13 cellular contexts compared by ENCODE assay signal in the genomic region with DNA sequence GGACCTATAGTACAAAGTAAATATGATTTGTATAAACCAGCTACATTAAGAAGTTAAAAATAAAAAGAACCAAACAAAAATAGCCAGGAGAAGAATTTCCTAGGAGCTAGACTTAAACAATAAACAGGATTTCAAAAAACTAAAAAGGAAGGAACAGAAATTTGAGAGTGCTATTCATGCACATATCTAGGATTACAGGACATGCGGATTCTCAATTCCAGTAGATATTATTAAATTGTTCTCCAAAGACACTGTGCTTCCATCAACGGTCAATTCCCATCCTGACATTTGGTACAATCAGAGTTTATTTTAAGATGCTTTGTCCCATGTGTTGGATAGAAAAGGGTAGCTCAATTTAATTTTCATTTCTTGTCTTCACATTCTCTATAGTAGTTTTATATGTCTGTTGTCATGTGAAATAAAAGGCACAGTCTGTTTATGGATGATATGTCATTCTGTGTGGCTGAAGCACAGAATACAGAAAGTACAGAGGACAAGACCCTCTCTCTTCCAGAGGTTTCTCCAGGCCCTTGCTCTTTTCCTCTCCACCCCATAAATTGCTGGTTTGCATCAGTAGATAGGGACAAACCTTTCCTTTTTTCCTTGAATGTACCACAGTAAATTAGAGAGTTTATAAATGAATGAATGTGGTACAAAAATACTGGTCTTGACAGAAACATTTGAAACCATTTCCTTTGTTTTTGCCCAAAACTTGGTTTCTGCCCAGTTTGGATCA. TPM values are rescaled to one million over a fixed set of nuclear protein-coding genes. Genes with fewer than 3 reads are reported as not detected.
A peak's percentile ranks its signal among the peaks of the same experiment; 100 is the strongest.
DNase-seq lines count a peak whose midpoint lies in the region; ATAC-seq, FAIRE-seq and TF ChIP-seq lines count a peak whose summit lies in the region.
"Had no signal": no experiment of that assay in that cellular context is flagged by ENCODE, and none has a peak within 500 bp of the region (broad histone marks: within the 10 kb centered on the region; RNA-seq: fewer than 3 reads in every experiment).

No MANE protein-coding gene starts in this region.

- peak overlapping the region; percentile 98 for H3K27ac ChIP-seq in left ventricle myocardium inferior (replicated peaks)
- H3K27ac ChIP-seq in esophagus squamous epithelium, result peak overlapping the region; percentile 68 to 96 (median 86)
- peak overlapping the region in 3 of 4 donors; percentile 40 to 98 (median 97) for H3K27ac ChIP-seq in pancreas
- H3K27ac ChIP-seq in vagina, result peak overlapping the region; percentile 95
- no peak overlapping the region for H3K27ac ChIP-seq in suprapubic skin

- intact Hi-C loops in left ventricle myocardium inferior (cut with micrococcal nuclease) (no loop called here), cardiac septum (cut with DNase I) (no loop called here), esophagus squamous epithelium (cut with DNase I) (no loop called here), pancreas (cut with DNase I) (no loop called here), vagina (cut with DNase I) (no loop called here)

- no peak for TF ChIP-seq CTCF in left ventricle myocardium inferior (IDR thresholded peaks at IDR 0.05; ENCODE audit: borderline replicate concordance)
- no peak for TF ChIP-seq CTCF in esophagus squamous epithelium (IDR thresholded peaks at IDR 0.05)
- TF ChIP-seq CTCF in pancreas (IDR thresholded peaks at IDR 0.05), result no peak
- no peak for TF ChIP-seq CTCF in vagina (IDR thresholded peaks at IDR 0.05)
- no peak for TF ChIP-seq CTCF in suprapubic skin (IDR thresholded peaks at IDR 0.05)

- H3K4me3 ChIP-seq in left ventricle myocardium inferior (peak overlapping the region; percentile 88), esophagus squamous epithelium (peak overlapping the region in 3 of 4 donors; percentile 1 to 91 (median 19)), pancreas (peak overlapping the region in 1 of 4 donors; percentile 78), vagina (peak overlapping the region in 1 of 2 donors; percentile 12), suprapubic skin (no peak overlapping the region)

- ATAC-seq in pancreas (no peak), GM21576 (IDR thresholded peaks at IDR 0.05; ENCODE audit: unreplicated experiment) (no peak)
- ATAC-seq: activated T-helper 17 cell treated with anti-CD3 and anti-CD28 coated beads, Interleukin-2, amount 50 U/mL, for 72 hours had no signal

- DNase-seq in left ventricle myocardium inferior (no peak), cardiac septum (ENCODE audit: low spot score) (no peak), esophagus squamous epithelium (lab: John Stamatoyannopoulos, UW) (no peak), pancreas (no peak), vagina (ENCODE audit: extremely low spot score in 2 of 2) (no peak), suprapubic skin (ENCODE audit: low spot score in 2 of 2) (no peak)
- no peak for DNase-seq in activated naive CD4-positive, alpha-beta T cell treated with Interleukin-2 at 50 U/mL for 16 hours
- DNase-seq: activated CD4-positive, CD25-positive, alpha-beta regulatory T cell treated with anti-CD3 and anti-CD28 coated beads, Interleukin-2, amount 50 U/mL, for 72 hours; DMS79 treated with DMSO at 0.1 percent for 48 hours; NCI-H1105 had no signal

- H3K36me3 ChIP-seq in left ventricle myocardium inferior (no peaks in the 10 kb centered on the region), esophagus squamous epithelium (no peaks in the 10 kb centered on the region), pancreas (no peaks in the 10 kb centered on the region), vagina (no peaks in the 10 kb centered on the region), suprapubic skin (no peaks in the 10 kb centered on the region)

- FAIRE-seq in pancreas (lab: Jason Lieb, UNC), result no peak
- FAIRE-seq: H1 had no signal

- H3K27me3 ChIP-seq in left ventricle myocardium inferior (ENCODE audit: low read depth) (no peaks in the 10 kb centered on the region), esophagus squamous epithelium (peaks cover 0 to 11% (median 0%) of the 10 kb centered on the region in 4 donors), pancreas (no peaks in the 10 kb centered on the region), vagina (no peaks in the 10 kb centered on the region), suprapubic skin (no peaks in the 10 kb centered on the region)

- H3K4me1 ChIP-seq in left ventricle myocardium inferior (peaks cover 98% of the 10 kb centered on the region), esophagus squamous epithelium (peaks cover 9 to 78% (median 29%) of the 10 kb centered on the region in 3 donors), pancreas (peaks cover 23 to 69% (median 66%) of the 10 kb centered on the region in 3 donors), vagina (peaks cover 21% of the 10 kb centered on the region), suprapubic skin (peaks cover 29% of the 10 kb centered on the region)

- H3K9me3 ChIP-seq in left ventricle myocardium inferior (replicated peaks) (no peaks in the 10 kb centered on the region), esophagus squamous epithelium (no peaks in the 10 kb centered on the region), pancreas (no peaks in the 10 kb centered on the region), vagina (no peaks in the 10 kb centered on the region), suprapubic skin (no peaks in the 10 kb centered on the region)

- 50 to 52% methylated on average over 2 of the region's 2 CpGs for WGBS in esophagus squamous epithelium, 2 donors
- 77 to 82% methylated on average over 2 of the region's 2 CpGs for WGBS in pancreas, 2 donors
- 87% methylated on average over 2 of the region's 2 CpGs for WGBS in suprapubic skin

- TF ChIP-seq EP300 in suprapubic skin (IDR thresholded peaks at IDR 0.05), result no peak

- TF ChIP-seq POLR2A in esophagus squamous epithelium (IDR thresholded peaks at IDR 0.05) (no peak), vagina (IDR thresholded peaks at IDR 0.05) (no peak), suprapubic skin (IDR thresholded peaks at IDR 0.05) (no peak)

RNA-seq across cellular contexts. Expression of a gene that starts 3.5 kb away (rescaled TPM):
- total RNA-seq in left ventricle myocardium inferior (21.1 TPM), cardiac septum (27.3 TPM), esophagus squamous epithelium (10 to 100 TPM; 13.3 to 29.1 (median 23.2) TPM), pancreas (10 to 100 TPM; 13.0 to 44.7 (median 20.3) TPM), vagina (27.0 TPM), suprapubic skin (10 to 100 TPM in 2 of 4 donors, 1 to 10 TPM in 2; 5.3 to 19.0 (median 8.6) TPM)
- polyA plus RNA-seq in pancreas, result 10 to 100 TPM; 12.7 to 19.6 TPM
